ENCODE assay signal across 12 cellular contexts in the genomic region with DNA sequence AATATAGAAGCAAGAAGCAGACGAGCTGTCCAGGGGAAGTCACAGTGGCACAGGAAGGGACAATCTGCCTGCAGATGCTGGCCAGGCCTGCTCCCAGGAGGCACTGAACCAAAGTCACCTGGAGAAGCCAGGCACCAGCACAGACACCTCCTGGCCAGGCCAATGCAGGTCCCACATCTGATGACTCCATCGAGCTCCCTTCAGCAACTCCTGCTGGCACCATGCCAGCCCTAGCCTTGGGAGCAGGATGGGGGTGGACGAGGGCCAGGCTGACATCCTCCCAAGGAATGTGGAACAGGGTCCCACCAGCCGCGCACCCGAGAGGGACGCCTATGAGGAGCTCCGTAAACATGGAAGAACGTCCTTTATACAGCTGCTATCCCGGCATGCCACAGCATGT. TPM values are rescaled to one million over a fixed set of nuclear protein-coding genes. Genes with fewer than 3 reads are reported as not detected.
DNase-seq lines count a peak whose midpoint lies in the region; ATAC-seq and FAIRE-seq lines count a peak whose summit lies in the region.
"Had no signal": no experiment of that assay in that cellular context is flagged by ENCODE, and none has a peak within 500 bp of the region (broad histone marks: within the 10 kb centered on the region; RNA-seq: fewer than 3 reads in every experiment).

No MANE protein-coding gene starts in this region.

- no peak overlapping the region for H3K27ac Mint-ChIP-seq in activated CD4-positive, alpha-beta T cell treated with anti-CD3 and anti-CD28 coated beads, Interleukin-2, amount 10 ng/mL, durations not matched to agents 7 days and 5 days
- H3K27ac Mint-ChIP-seq: IgD-negative memory B cell had no signal

- H3K27ac ChIP-seq in esophagus (ENCODE audit: low read depth in 2 of 2, low read length in 1 of 2) = peak overlapping the region; percentile 81 to 89
- peak overlapping the region; percentile 60 for H3K27ac ChIP-seq in muscle layer of colon (ENCODE audit: low read depth, low read length)

- H3K27me3 ChIP-seq in esophagus (ENCODE audit: control insufficient read depth in 1 of 2, insufficient read depth in 2 of 2, low read length in 2 of 2) (no peaks in the 10 kb centered on the region), muscle layer of colon (ENCODE audit: control insufficient read depth in 1 of 2, insufficient read depth in 2 of 2, low read length in 2 of 2) (no peaks in the 10 kb centered on the region)

- no peak overlapping the region for H3K4me3 ChIP-seq in esophagus (ENCODE audit: low read depth in 1 of 2, low read length in 2 of 2)
- H3K4me3 ChIP-seq in muscle layer of colon (ENCODE audit: low read depth in 1 of 2, low read length in 2 of 2) = peak overlapping the region in 1 of 2 donors; percentile 31

- peak overlapping the region; percentile 19 for H3K9ac ChIP-seq in muscle layer of colon (ENCODE audit: low read length)

- no peak for FAIRE-seq in urothelium cell line (lab: Jason Lieb, UNC)
- FAIRE-seq: H1 had no signal

- no peak overlapping the region for H3K4me3 Mint-ChIP-seq in activated CD4-positive, alpha-beta T cell treated with anti-CD3 and anti-CD28 coated beads, Interleukin-2, amount 10 ng/mL, durations not matched to agents 7 days and 5 days

- POLR2A ChIA-PET in activated CD4-positive, alpha-beta T cell treated with anti-CD3 and anti-CD28 coated beads, Interleukin-2, amount 10 ng/mL, durations not matched to agents 7 days and 5 days (lab: Charles Lee) = no interaction called here

- no peaks in the 10 kb centered on the region for H3K27me3 Mint-ChIP-seq in activated CD4-positive, alpha-beta T cell treated with anti-CD3 and anti-CD28 coated beads, Interleukin-2, amount 10 ng/mL, durations not matched to agents 7 days and 5 days
- H3K27me3 Mint-ChIP-seq: IgD-negative memory B cell had no signal

- WGBS in esophagus, 2 donors = 28 to 45% methylated on average over 10 of the region's 10 CpGs

- H3K36me3 ChIP-seq in esophagus (ENCODE audit: control insufficient read depth in 2 of 2, insufficient read depth in 2 of 2, low read length in 1 of 2) = peaks cover 5 to 47% of the 10 kb centered on the region in 2 donors
- peaks cover 49% of the 10 kb centered on the region for H3K36me3 ChIP-seq in muscle layer of colon (ENCODE audit: insufficient read depth, low read length)

- peaks cover 16% of the 10 kb centered on the region for H3K36me3 Mint-ChIP-seq in activated CD4-positive, alpha-beta T cell treated with anti-CD3 and anti-CD28 coated beads, Interleukin-2, amount 10 ng/mL, durations not matched to agents 7 days and 5 days (ENCODE audit: low read depth)

- CTCF ChIA-PET in activated CD4-positive, alpha-beta T cell treated with anti-CD3 and anti-CD28 coated beads, Interleukin-2, amount 10 ng/mL, durations not matched to agents 7 days and 5 days (lab: Charles Lee) = interaction anchor here (1.1 to 1.5 kb wide), 3 partner anchors 9 to 129 kb away, joined by 3 to 4 read pairs (median 3); no protein-coding TSS in a partner anchor

- H3K4me1 ChIP-seq in esophagus (ENCODE audit: control insufficient read depth in 2 of 2, insufficient read depth in 2 of 2, low read length in 1 of 2) (peaks cover 0 to 23% of the 10 kb centered on the region in 2 donors), muscle layer of colon (ENCODE audit: insufficient read depth, low read length) (peaks cover 61% of the 10 kb centered on the region)

- ATAC-seq in HG02840 (IDR thresholded peaks at IDR 0.05; ENCODE audit: low FRiP score, unreplicated experiment) = no peak

- H3K9me3 ChIP-seq in esophagus (ENCODE audit: control insufficient read depth in 2 of 2, insufficient read depth in 1 of 2, low read depth in 1 of 2, low read length in 1 of 2) (peaks cover 0 to 2% of the 10 kb centered on the region in 2 donors), muscle layer of colon (ENCODE audit: low read length) (no peaks in the 10 kb centered on the region)

- peaks cover 17% of the 10 kb centered on the region for H3K4me1 Mint-ChIP-seq in activated CD4-positive, alpha-beta T cell treated with anti-CD3 and anti-CD28 coated beads, Interleukin-2, amount 10 ng/mL, durations not matched to agents 7 days and 5 days

- DNase-seq in NCI-H2196 (lab: John Stamatoyannopoulos, UW; ENCODE audit: unreplicated experiment) (peak; percentile 25), NCI-H2196 treated with DMSO at 0.1 percent for 48 hours (lab: John Stamatoyannopoulos, UW; ENCODE audit: unreplicated experiment) (no peak), urothelium cell line (ENCODE audit: low spot score) (peak; percentile 81), middle frontal gyrus (ENCODE audit: extremely low spot score, low spot score) (no peak)
- DNase-seq in activated CD4-positive, alpha-beta T cell treated with anti-CD3 and anti-CD28 coated beads, Interleukin-2, amount 10 ng/mL, durations not matched to agents 7 days and 5 days = no peak
- DNase-seq: 8988T, erythroblast had no signal

- H3K9me3 Mint-ChIP-seq in activated CD4-positive, alpha-beta T cell treated with anti-CD3 and anti-CD28 coated beads, Interleukin-2, amount 10 ng/mL, durations not matched to agents 7 days and 5 days = no peaks in the 10 kb centered on the region
- H3K9me3 Mint-ChIP-seq: IgD-negative memory B cell had no signal

RNA-seq across cellular contexts. Expression of a gene that starts 22.4 kb away (rescaled TPM):
- 10 to 100 TPM; 17.5 to 42.7 TPM for polyA plus RNA-seq in esophagus
- 10 to 100 TPM; 10.7 to 12.1 TPM for total RNA-seq in activated CD4-positive, alpha-beta T cell treated with anti-CD3 and anti-CD28 coated beads, Interleukin-2, amount 10 ng/mL, durations not matched to agents 7 days and 5 days

RNA-seq across cellular contexts. Expression of a gene that starts 41.1 kb away (rescaled TPM):
- polyA plus RNA-seq in esophagus = 10 to 100 TPM; 25.4 to 25.9 TPM
- 100 to 1,000 TPM; 112 to 123 TPM for total RNA-seq in activated CD4-positive, alpha-beta T cell treated with anti-CD3 and anti-CD28 coated beads, Interleukin-2, amount 10 ng/mL, durations not matched to agents 7 days and 5 days

Comparison
In these comparisons a context has a peak if more than half of its experiments do, and no peak if none do; other contexts are left out.
1. DNase-seq: peak in NCI-H2196 (single experiment) and urothelium cell line (single experiment); none in NCI-H2196 treated with DMSO at 0.1 percent for 48 hours (single experiment), middle frontal gyrus (single experiment) and activated CD4-positive, alpha-beta T cell treated with anti-CD3 and anti-CD28 coated beads, Interleukin-2, amount 10 ng/mL, durations not matched to agents 7 days and 5 days (single experiment).